In genomic region chr20:41889125-41889870, GRCh38 we compare ENCODE assay signal across 11 cellular contexts.
DNase-seq lines count a peak whose midpoint lies in the region; ATAC-seq, FAIRE-seq and TF ChIP-seq lines count a peak whose summit lies in the region.
"Had no signal": no experiment of that assay in that cellular context is flagged by ENCODE, and none has a peak within 500 bp of the region (broad histone marks: within the 10 kb centered on the region; RNA-seq: fewer than 3 reads in every experiment).

No MANE protein-coding gene starts in this region.

- H3K4me3 ChIP-seq in small intestine (ENCODE audit: low read depth in 1 of 2, low read length in 2 of 2) = no peak overlapping the region
- H3K4me3 ChIP-seq in osteoblast (ENCODE audit: insufficient read depth, low read length) = no peak overlapping the region
- H3K4me3 ChIP-seq: adrenal gland, Peyer's patch had no signal

- no peaks in the 10 kb centered on the region for H3K27me3 ChIP-seq in small intestine (ENCODE audit: control insufficient read depth in 2 of 2, insufficient read depth in 2 of 2, low read length in 2 of 2)
- no peaks in the 10 kb centered on the region for H3K27me3 ChIP-seq in osteoblast (ENCODE audit: insufficient read depth, low read length)
- H3K27me3 ChIP-seq: Peyer's patch had no signal

- CTCF ChIA-PET in activated CD8-positive, alpha-beta T cell treated with anti-CD3 and anti-CD28 coated beads for 36 hours (lab: Charles Lee) = interaction anchor here (1.0 to 1.5 kb wide), 2 partner anchors 91 to 1302 kb away, joined by 3 to 4 read pairs; no protein-coding TSS in a partner anchor
- CTCF ChIA-PET in activated CD8-positive, alpha-beta T cell treated with anti-CD3 and anti-CD28 coated beads, Interleukin-2, amount 10 ng/mL, durations not matched to agents 7 days and 5 days (lab: Charles Lee) = no interaction called here

- POLR2A ChIA-PET in activated CD8-positive, alpha-beta T cell treated with anti-CD3 and anti-CD28 coated beads for 36 hours (lab: Charles Lee) = no interaction called here
- POLR2A ChIA-PET in activated CD8-positive, alpha-beta T cell treated with anti-CD3 and anti-CD28 coated beads, Interleukin-2, amount 10 ng/mL, durations not matched to agents 7 days and 5 days (lab: Charles Lee) = no interaction called here

- H3K4me2 ChIP-seq in osteoblast (ENCODE audit: insufficient read depth, low read length) = no peak overlapping the region

- 57 to 67% (median 60%) methylated on average over 3 of the region's 3 CpGs for WGBS in small intestine, 3 donors

- no peak overlapping the region for H3K4me3 Mint-ChIP-seq in activated CD8-positive, alpha-beta T cell treated with anti-CD3 and anti-CD28 coated beads for 36 hours
- no peak overlapping the region for H3K4me3 Mint-ChIP-seq in activated CD8-positive, alpha-beta T cell treated with anti-CD3 and anti-CD28 coated beads, Interleukin-2, amount 10 ng/mL, durations not matched to agents 7 days and 5 days
- H3K4me3 Mint-ChIP-seq in brain = no peak overlapping the region

- H3K4me1 ChIP-seq in small intestine (ENCODE audit: control insufficient read depth in 2 of 2, insufficient read depth in 1 of 2, low read depth in 1 of 2, low read length in 1 of 2) (no peaks in the 10 kb centered on the region), osteoblast (ENCODE audit: insufficient read depth, low read length) (no peaks in the 10 kb centered on the region)
- H3K4me1 ChIP-seq: adrenal gland, Peyer's patch had no signal

- no peak overlapping the region for H3K27ac Mint-ChIP-seq in activated CD8-positive, alpha-beta T cell treated with anti-CD3 and anti-CD28 coated beads for 36 hours
- H3K27ac Mint-ChIP-seq in activated CD8-positive, alpha-beta T cell treated with anti-CD3 and anti-CD28 coated beads, Interleukin-2, amount 10 ng/mL, durations not matched to agents 7 days and 5 days = no peak overlapping the region
- H3K27ac Mint-ChIP-seq in brain = peak overlapping the region in 2 of 5 experiments; percentile 61 to 86

- H3K36me3 Mint-ChIP-seq in activated CD8-positive, alpha-beta T cell treated with anti-CD3 and anti-CD28 coated beads for 36 hours (ENCODE audit: low read depth) = no peaks in the 10 kb centered on the region
- no peaks in the 10 kb centered on the region for H3K36me3 Mint-ChIP-seq in activated CD8-positive, alpha-beta T cell treated with anti-CD3 and anti-CD28 coated beads, Interleukin-2, amount 10 ng/mL, durations not matched to agents 7 days and 5 days (ENCODE audit: low read depth)
- H3K36me3 Mint-ChIP-seq in brain = no peaks in the 10 kb centered on the region

- H3K27ac ChIP-seq in small intestine (ENCODE audit: low read depth in 1 of 2, low read length in 1 of 2) (no peak overlapping the region), osteoblast (ENCODE audit: low read depth, low read length) (no peak overlapping the region)
- H3K27ac ChIP-seq: adrenal gland, Peyer's patch had no signal

- no peak overlapping the region for H2AFZ ChIP-seq in osteoblast (ENCODE audit: low read length)

- H4K20me1 ChIP-seq in osteoblast (ENCODE audit: insufficient read depth, low read length) = no peaks in the 10 kb centered on the region

- H3K4me1 Mint-ChIP-seq in activated CD8-positive, alpha-beta T cell treated with anti-CD3 and anti-CD28 coated beads for 36 hours (ENCODE audit: low read depth) = no peaks in the 10 kb centered on the region
- no peaks in the 10 kb centered on the region for H3K4me1 Mint-ChIP-seq in activated CD8-positive, alpha-beta T cell treated with anti-CD3 and anti-CD28 coated beads, Interleukin-2, amount 10 ng/mL, durations not matched to agents 7 days and 5 days (ENCODE audit: low read depth)
- H3K4me1 Mint-ChIP-seq in brain = peaks cover 12% of the 10 kb centered on the region

- H3K79me2 ChIP-seq in osteoblast (ENCODE audit: insufficient read depth, low read length) = no peaks in the 10 kb centered on the region

- FAIRE-seq in small intestine (lab: Jason Lieb, UNC) = no peak

- intact Hi-C loops in activated CD8-positive, alpha-beta T cell treated with anti-CD3 and anti-CD28 coated beads for 36 hours (cut with micrococcal nuclease) = no loop called here

- no peaks in the 10 kb centered on the region for H3K9me3 ChIP-seq in small intestine (ENCODE audit: control insufficient read depth, low read depth)
- H3K9me3 ChIP-seq in osteoblast (ENCODE audit: low read depth, low read length) = no peaks in the 10 kb centered on the region
- H3K9me3 ChIP-seq: adrenal gland, Peyer's patch had no signal

- no peaks in the 10 kb centered on the region for H3K9me3 Mint-ChIP-seq in activated CD8-positive, alpha-beta T cell treated with anti-CD3 and anti-CD28 coated beads for 36 hours
- no peaks in the 10 kb centered on the region for H3K9me3 Mint-ChIP-seq in activated CD8-positive, alpha-beta T cell treated with anti-CD3 and anti-CD28 coated beads, Interleukin-2, amount 10 ng/mL, durations not matched to agents 7 days and 5 days (ENCODE audit: insufficient read depth)
- H3K9me3 Mint-ChIP-seq in brain = peaks cover 0 to 32% (median 0%) of the 10 kb centered on the region in 5 experiments

- no peaks in the 10 kb centered on the region for H3K36me3 ChIP-seq in small intestine (ENCODE audit: control insufficient read depth in 2 of 2, insufficient read depth in 2 of 2, low read length in 2 of 2)
- no peaks in the 10 kb centered on the region for H3K36me3 ChIP-seq in osteoblast (ENCODE audit: insufficient read depth, low read length)
- H3K36me3 ChIP-seq: adrenal gland, Peyer's patch had no signal

- no peak for TF ChIP-seq CTCF in activated CD8-positive, alpha-beta T cell treated with anti-CD3 and anti-CD28 coated beads for 36 hours (IDR thresholded peaks at IDR 0.05)
- TF ChIP-seq CTCF in brain (conservative IDR thresholded peaks at IDR 0.05) (peak; percentile 35 to 60), GM10266 (IDR thresholded peaks at IDR 0.05; ENCODE audit: control insufficient read depth, insufficient read depth, low read depth, missing control alignments) (no peak), osteoblast (IDR thresholded peaks at IDR 0.05; ENCODE audit: extremely low read depth, low read depth, low read length) (no peak)

- DNase-seq in activated CD8-positive, alpha-beta T cell treated with anti-CD3 and anti-CD28 coated beads for 36 hours = peak; percentile 5
- no peak for DNase-seq in activated CD8-positive, alpha-beta T cell treated with anti-CD3 and anti-CD28 coated beads, Interleukin-2, amount 10 ng/mL, durations not matched to agents 7 days and 5 days
- DNase-seq in NCI-H1105 treated with DMSO at 0.1 percent for 48 hours (lab: John Stamatoyannopoulos, UW) (peak; percentile 27), small intestine (peak; percentile 12), GM10266 (ENCODE audit: extremely low spot score) (no peak), osteoblast (ENCODE audit: insufficient read length, low spot score, missing footprints) (no peak)
- DNase-seq: activated CD4-positive, alpha-beta T cell treated with anti-CD3 and anti-CD28 coated beads, Interleukin-2, amount 50 U/mL, for 4 hours; Peyer's patch had no signal

- no peak for ATAC-seq in activated CD8-positive, alpha-beta T cell treated with anti-CD3 and anti-CD28 coated beads for 36 hours
- ATAC-seq in activated CD8-positive, alpha-beta T cell treated with anti-CD3 and anti-CD28 coated beads, Interleukin-2, amount 10 ng/mL, durations not matched to agents 7 days and 5 days = no peak
- ATAC-seq in GM21786 (IDR thresholded peaks at IDR 0.05; ENCODE audit: unreplicated experiment) = no peak

- peaks cover 6% of the 10 kb centered on the region for H3K27me3 Mint-ChIP-seq in activated CD8-positive, alpha-beta T cell treated with anti-CD3 and anti-CD28 coated beads for 36 hours
- no peaks in the 10 kb centered on the region for H3K27me3 Mint-ChIP-seq in activated CD8-positive, alpha-beta T cell treated with anti-CD3 and anti-CD28 coated beads, Interleukin-2, amount 10 ng/mL, durations not matched to agents 7 days and 5 days (ENCODE audit: low read depth)
- peaks cover 13% of the 10 kb centered on the region for H3K27me3 Mint-ChIP-seq in brain

Comparison
In these comparisons a context has a peak if more than half of its experiments do, and no peak if none do; other contexts are left out.
1. DNase-seq: peak in activated CD8-positive, alpha-beta T cell treated with anti-CD3 and anti-CD28 coated beads for 36 hours (single experiment), NCI-H1105 treated with DMSO at 0.1 percent for 48 hours (single experiment) and small intestine (single experiment); none in activated CD8-positive, alpha-beta T cell treated with anti-CD3 and anti-CD28 coated beads, Interleukin-2, amount 10 ng/mL, durations not matched to agents 7 days and 5 days (single experiment), GM10266 (single experiment) and osteoblast (single experiment).
2. CTCF ChIP-seq: peak in brain (2 of 2); none in activated CD8-positive, alpha-beta T cell treated with anti-CD3 and anti-CD28 coated beads for 36 hours (single experiment), GM10266 (single experiment) and osteoblast (single experiment).